In genomic region chr16:49918257-49918656, GRCh38 we compare ENCODE assay signal across 1 cellular context.
TF ChIP-seq lines count a peak whose summit lies in the region.

No MANE protein-coding gene starts in this region.

TF ChIP-seq in HCT116, 20 proteins besides CTCF, POLR2A, EP300 and RAD21 (continued from another document):
- no peak for TF ChIP-seq ATF3 (IDR thresholded peaks at IDR 0.05)
- no peak for TF ChIP-seq REST (IDR thresholded peaks at IDR 0.05; ENCODE audit: low read depth)
- TF ChIP-seq YY1 (IDR thresholded peaks at IDR 0.05; ENCODE audit: extremely low read depth, insufficient replicate concordance, low read depth, low read length): no peak
- TF ChIP-seq ELF1 (IDR thresholded peaks at IDR 0.05; ENCODE audit: borderline replicate concordance, low read depth): no peak
- TF ChIP-seq FOSL1 (IDR thresholded peaks at IDR 0.05; ENCODE audit: low read depth): no peak
- TF ChIP-seq SRF (IDR thresholded peaks at IDR 0.05; ENCODE audit: low read depth): no peak
- no peak for TF ChIP-seq SP1 (IDR thresholded peaks at IDR 0.05; ENCODE audit: low read depth)
- no peak for TF ChIP-seq ZNF274 (IDR thresholded peaks at IDR 0.05; ENCODE audit: low read depth, low read length)
- no peak for TF ChIP-seq EZH2 (IDR thresholded peaks at IDR 0.05)
- no peak for TF ChIP-seq CEBPB (IDR thresholded peaks at IDR 0.05; ENCODE audit: low read depth)
- no peak for TF ChIP-seq TCF7L2 (IDR thresholded peaks at IDR 0.05; ENCODE audit: borderline replicate concordance, extremely low read depth, insufficient read depth, insufficient read length)
- TF ChIP-seq JUND (IDR thresholded peaks at IDR 0.05): no peak
- TF ChIP-seq ZFX (IDR thresholded peaks at IDR 0.05): no peak
